Comparison of ENCODE assay signal across 27 cellular contexts in genomic region chr19:19506592-19506991, GRCh38. TPM values are rescaled to one million over a fixed set of nuclear protein-coding genes. Genes with fewer than 3 reads are reported as not detected.
A peak's percentile ranks its signal among the peaks of the same experiment; 100 is the strongest.
DNase-seq lines count a peak whose midpoint lies in the region; ATAC-seq, FAIRE-seq and TF ChIP-seq lines count a peak whose summit lies in the region.
"Had no signal": no experiment of that assay in that cellular context is flagged by ENCODE, and none has a peak within 500 bp of the region (broad histone marks: within the 10 kb centered on the region; RNA-seq: fewer than 3 reads in every experiment).

No MANE protein-coding gene starts in this region.

- no peak overlapping the region for H4K5ac ChIP-seq in IMR-90 (ENCODE audit: low read depth, low read length)

- no peak overlapping the region for H2BK5ac ChIP-seq in IMR-90 (ENCODE audit: low read depth, low read length, poor library complexity, severe bottlenecking)

- no peak for FAIRE-seq in K562 (lab: Jason Lieb, UNC)
- FAIRE-seq: endometrium, TTC549 had no signal

- H3K79me1 ChIP-seq in IMR-90 (ENCODE audit: low read depth in 1 of 2, low read length in 2 of 2): peaks cover 0 to 3% of the 10 kb centered on the region in 2 experiments; a peak in 2 of 4 replicates

- TF ChIP-seq RAD21 in IMR-90 (IDR thresholded peaks at IDR 0.05; ENCODE audit: low read length): no peak
- no peak for TF ChIP-seq RAD21 in K562 (CRISPR knock-in tag; conservative IDR thresholded peaks at IDR 0.05 in 1 of 2, IDR thresholded peaks at IDR 0.05 in 1 of 2)

- H3K18ac ChIP-seq in IMR-90 (ENCODE audit: low read depth, low read length): no peak overlapping the region

- DNase-seq in IMR-90: no peak
- no peak for DNase-seq in K562 (ENCODE audit: extremely low read depth in 1 of 4, low spot score in 3 of 4)
- DNase-seq in osteoblast (ENCODE audit: insufficient read length, low spot score, missing footprints): peak; percentile 49
- no peak for DNase-seq in DMS153 treated with DMSO at 0.1 percent for 48 hours (lab: John Stamatoyannopoulos, UW; ENCODE audit: unreplicated experiment)
- no peak for DNase-seq in NCI-H82 treated with DMSO at 0.1 percent for 48 hours (lab: John Stamatoyannopoulos, UW; ENCODE audit: unreplicated experiment)
- DNase-seq in right atrium auricular region (ENCODE audit: low spot score): no peak
- DNase-seq: activated CD4-positive, CD25-positive, alpha-beta regulatory T cell treated with anti-CD3 and anti-CD28 coated beads, Interleukin-2, amount 50 U/mL, for 72 hours; activated CD8-positive, alpha-beta T cell treated with anti-CD3 and anti-CD28 coated beads for 36 hours; central memory CD4-positive, alpha-beta T cell; dermis blood vessel endothelial cell; HCEC 1CT; hippocampal formation; KBM-7; left cardiac atrium; MM.1S; NCI-H2029; NCI-H69; stimulated activated CD4-positive, alpha-beta T cell treated with anti-CD3 and anti-CD28 coated beads, Interleukin-15, amount 100 ng/mL, for 24 hours; stimulated activated naive CD4-positive, alpha-beta T cell had no signal

- ATAC-seq in IMR-90 (ENCODE audit: low read depth) (no peak), K562 (no peak)
- ATAC-seq: activated CD8-positive, alpha-beta T cell treated with anti-CD3 and anti-CD28 coated beads for 36 hours; gastroesophageal sphincter; left cardiac atrium had no signal

- H3K27me3 ChIP-seq in IMR-90 (ENCODE audit: control insufficient read depth, insufficient read depth, low read length) (no peaks in the 10 kb centered on the region), K562 (ENCODE audit: control insufficient read depth in 2 of 2, insufficient read depth in 2 of 2, low read length in 2 of 2) (no peaks in the 10 kb centered on the region), osteoblast (ENCODE audit: insufficient read depth, low read length) (no peaks in the 10 kb centered on the region), right atrium auricular region (no peaks in the 10 kb centered on the region)
- H3K27me3 ChIP-seq: gastroesophageal sphincter, vagina had no signal

- intact Hi-C loops in IMR-90 (cut with micrococcal nuclease): no loop called here
- intact Hi-C loops in K562 (cut with micrococcal nuclease): no loop called here

- no peak overlapping the region for H2BK15ac ChIP-seq in IMR-90 (ENCODE audit: low read depth, low read length)

- TF ChIP-seq POLR2A in IMR-90 (IDR thresholded peaks at IDR 0.05; ENCODE audit: low read depth, low read length) (no peak), K562 (conservative IDR thresholded peaks at IDR 0.05) (no peak)

- POLR2A ChIA-PET in IMR-90 (lab: Charles Lee; ENCODE audit: unreplicated experiment) (no interaction called here), K562 (lab: Yijun Ruan, JAX) (interaction anchor here (0.6 kb wide), 1 partner anchor 118 kb away, joined by 3 read pairs; no protein-coding TSS in a partner anchor)

- H4K91ac ChIP-seq in IMR-90 (ENCODE audit: insufficient read depth, low read depth, low read length): no peak overlapping the region

- H3K4me2 ChIP-seq in IMR-90 (ENCODE audit: low read depth, low read length) (no peak overlapping the region), K562 (ENCODE audit: insufficient read depth, low read length) (no peak overlapping the region), osteoblast (ENCODE audit: insufficient read depth, low read length) (no peak overlapping the region)

- CTCF ChIA-PET in IMR-90 (lab: Yijun Ruan, JAX) (interaction anchor here (0.7 to 1.1 kb wide), 2 partner anchors 147 to 164 kb away, joined by 3 read pairs; no protein-coding TSS in a partner anchor), K562 (lab: Yijun Ruan, JAX; ENCODE audit: low intra/inter-chr PET ratio) (no interaction called here)

- H3K4me1 ChIP-seq in IMR-90 (ENCODE audit: control insufficient read depth, insufficient read depth, low read length) (no peaks in the 10 kb centered on the region), K562 (replicated peaks in 1 of 2; ENCODE audit: control insufficient read depth in 2 of 2, insufficient read depth in 2 of 2, low read length in 2 of 2) (peaks cover 0 to 10% of the 10 kb centered on the region in 2 experiments; a peak in 1 of 5 replicates), osteoblast (ENCODE audit: insufficient read depth, low read length) (no peaks in the 10 kb centered on the region), right atrium auricular region (no peaks in the 10 kb centered on the region)
- H3K4me1 ChIP-seq: gastroesophageal sphincter, prostate gland, vagina had no signal

- H3K9me1 ChIP-seq in IMR-90 (ENCODE audit: insufficient read depth, low read length): peaks cover 5% of the 10 kb centered on the region; the same call in 1 of the 2 replicates
- H3K9me1 ChIP-seq in K562 (ENCODE audit: control insufficient read depth, insufficient read depth, low read length): no peaks in the 10 kb centered on the region

- H3K9ac ChIP-seq in IMR-90 (ENCODE audit: low read depth, low read length): no peak overlapping the region
- no peak overlapping the region for H3K9ac ChIP-seq in K562 (ENCODE audit: insufficient read depth in 1 of 2, low read depth in 2 of 2, low read length in 2 of 2)

- H3K36me3 ChIP-seq in IMR-90 (ENCODE audit: control insufficient read depth, insufficient read depth, low read length) (peaks cover 44% of the 10 kb centered on the region), K562 (ENCODE audit: control insufficient read depth, insufficient read depth, low read length) (peaks cover 60% of the 10 kb centered on the region; the same call in 2 of the 3 replicates), osteoblast (ENCODE audit: insufficient read depth, low read length) (peaks cover 55% of the 10 kb centered on the region), right atrium auricular region (peaks cover 53% of the 10 kb centered on the region)

- no peak overlapping the region for H3K23ac ChIP-seq in IMR-90 (ENCODE audit: low read depth, low read length)

- no peak overlapping the region for H3K4ac ChIP-seq in IMR-90 (ENCODE audit: low read depth, low read length)

- H2BK20ac ChIP-seq in IMR-90 (ENCODE audit: low read depth, low read length): no peak overlapping the region

- no peak for TF ChIP-seq EP300 in K562 (IDR thresholded peaks at IDR 0.05; ENCODE audit: low read length)

- H3K56ac ChIP-seq in IMR-90 (ENCODE audit: extremely low read depth, insufficient read depth, low read length): no peak overlapping the region

- no peak overlapping the region for H4K8ac ChIP-seq in IMR-90 (ENCODE audit: low read depth in 2 of 2, low read length in 2 of 2)

- no peak overlapping the region for H2BK120ac ChIP-seq in IMR-90 (ENCODE audit: low read depth, low read length)

- BruUV-seq in IMR-90 (replicated peaks; lab: Mats Ljungman, UMichigan) (TSS peak; percentile 53), K562 (replicated peaks; lab: Mats Ljungman, UMichigan) (TSS peak; percentile 38)

- 98% methylated on average over 7 of the region's 12 CpGs; no CpG with 5 or more reads in 1 of the 2 experiments for whole genome bisulfite sequencing in IMR-90 (ENCODE audit: extremely low coverage in 2 of 2, insufficient read length in 1 of 2), 2 experiments
- 93% methylated on average over 12 of the region's 12 CpGs for WGBS in K562 (ENCODE audit: insufficient coverage, low coverage, missing lambda C conversion rate)

- TF ChIP-seq CTCF in IMR-90 (conservative IDR thresholded peaks at IDR 0.05; ENCODE audit: low read depth, low read length) (no peak), K562 (IDR thresholded peaks at IDR 0.05 in 2 of 3, conservative IDR thresholded peaks at IDR 0.05 in 1 of 3; ENCODE audit: insufficient read depth in 2 of 3, low read depth in 1 of 3, low read length in 3 of 3) (no peak), osteoblast (IDR thresholded peaks at IDR 0.05; ENCODE audit: extremely low read depth, low read depth, low read length) (no peak), right atrium auricular region (IDR thresholded peaks at IDR 0.05) (no peak)

- H3K14ac ChIP-seq in IMR-90 (replicated peaks; ENCODE audit: low read depth, low read length): no peak overlapping the region

- H2AK5ac ChIP-seq in IMR-90 (ENCODE audit: low read depth, low read length): no peak overlapping the region

- H3K9me3 ChIP-seq in IMR-90 (ENCODE audit: control insufficient read depth, insufficient read depth, low read length): no peaks in the 10 kb centered on the region
- no peaks in the 10 kb centered on the region for H3K9me3 ChIP-seq in K562 (replicated peaks; ENCODE audit: control insufficient read depth, insufficient read depth, low read depth, low read length)
- no peaks in the 10 kb centered on the region for H3K9me3 ChIP-seq in osteoblast (ENCODE audit: low read depth, low read length)
- no peaks in the 10 kb centered on the region for H3K9me3 ChIP-seq in right atrium auricular region
- H3K9me3 ChIP-seq: gastroesophageal sphincter, prostate gland, vagina had no signal

- H3K27ac ChIP-seq in IMR-90 (ENCODE audit: insufficient read depth, low read length): no peak overlapping the region
- no peak overlapping the region for H3K27ac ChIP-seq in K562 (ENCODE audit: extremely low read depth, low read depth, low read length)
- no peak overlapping the region for H3K27ac ChIP-seq in osteoblast (ENCODE audit: low read depth, low read length)
- H3K27ac ChIP-seq in right atrium auricular region: no peak overlapping the region
- H3K27ac ChIP-seq: gastroesophageal sphincter, prostate gland, vagina had no signal

- H4K20me1 ChIP-seq in IMR-90 (ENCODE audit: insufficient read depth, low read length) (no peaks in the 10 kb centered on the region; the same call in 1 of the 2 replicates), K562 (replicated peaks; ENCODE audit: control insufficient read depth, insufficient read depth, low read length) (no peaks in the 10 kb centered on the region), osteoblast (ENCODE audit: insufficient read depth, low read length) (peaks cover 8% of the 10 kb centered on the region)

- H2AFZ ChIP-seq in IMR-90 (replicated peaks; ENCODE audit: low read length, poor library complexity) (no peak overlapping the region), K562 (ENCODE audit: low read depth, low read length) (no peak overlapping the region), osteoblast (ENCODE audit: low read length) (no peak overlapping the region)

- H2AK9ac ChIP-seq in IMR-90 (replicated peaks; ENCODE audit: low read depth, low read length, poor library complexity): no peak overlapping the region

- dilution Hi-C loops in IMR-90 (cut with HindIII; ENCODE audit: low sequenced_read_pairs, unreplicated experiment): no loop called here

- H3K4me3 ChIP-seq in IMR-90 (ENCODE audit: insufficient read depth, low read depth, low read length) (no peak overlapping the region), K562 (no peak overlapping the region), osteoblast (ENCODE audit: insufficient read depth, low read length) (no peak overlapping the region), right atrium auricular region (no peak overlapping the region)
- H3K4me3 ChIP-seq: gastroesophageal sphincter, prostate gland, vagina had no signal

- in situ Hi-C loops in IMR-90 (cut with MboI; ENCODE audit: low sequenced_read_pairs): no loop called here
- in situ Hi-C loops in K562 (cut with MboI): no loop called here

- no peaks in the 10 kb centered on the region for H3K79me2 ChIP-seq in K562 (ENCODE audit: control insufficient read depth, insufficient read depth, low read length)
- H3K79me2 ChIP-seq in osteoblast (ENCODE audit: insufficient read depth, low read length): no peaks in the 10 kb centered on the region

RNA-seq across cellular contexts. Expression of gene TSSK6, which starts 8.8 kb away (rescaled TPM):
- total RNA-seq in IMR-90 (2012; rRNA removed) (0.56 and 1.3 TPM in 2 replicates), K562 (2014; rRNA removed) (2.0 and 2.1 TPM in 2 replicates), K562 (2014; rRNA removed; fragmentation: Illumina TruSeq; extraction: Trizol) (0.22 TPM in 1 of 2 replicates, not detected in the other), K562 (2015; rRNA removed; fragmentation: Illumina TruSeq; extraction: Trizol) (0.76 and 0.90 TPM in 2 replicates), K562 (2021) (2.4 and 2.6 TPM in 2 replicates), osteoblast (2.7 and 4.3 TPM in 2 replicates), right atrium auricular region (1 to 10 TPM; 1.2 to 1.3 TPM)
- polyA plus RNA-seq in IMR-90 (2012; rRNA removed) (2.0 and 2.2 TPM in 2 replicates), K562 (2011; rRNA removed) (0.93 and 1.8 TPM in 2 replicates), K562 (2014; fragmentation: Illumina TruSeq; extraction: Trizol) (0.21 and 0.39 TPM in 2 replicates), K562 (2014; fragmentation: Nextera tagmentation; extraction: Ambion mirVana) (not detected), K562 (2014; rRNA removed) (2.4 and 3.9 TPM in 2 replicates)
- 1.7 and 2.5 TPM in 2 replicates for polyA plus RNA-seq in IMR-90 (2012; cell fraction: cytosol; rRNA removed)
- polyA plus RNA-seq in IMR-90 (2012; cell fraction: nucleus; rRNA removed; ENCODE audit: low replicate concordance): 0.96 and 4.6 TPM in 2 replicates
- 1.3 and 7.5 TPM in 2 replicates for total RNA-seq in K562 (2011; cell fraction: chromatin; rRNA removed; ENCODE audit: low replicate concordance)
- 14.5 and 15.7 TPM in 2 replicates for total RNA-seq in K562 (2011; cell fraction: nucleolus; rRNA removed)
- total RNA-seq in K562 (2011; cell fraction: nucleoplasm; rRNA removed): 4.5 TPM in 2 replicates
- 2.5 and 7.7 TPM in 2 replicates for polyA plus RNA-seq in K562 (2011; cell fraction: cytosol; rRNA removed)
- polyA plus RNA-seq in K562 (2011; cell fraction: nucleus; rRNA removed): 3.6 and 7.5 TPM in 2 replicates
- polyA plus RNA-seq in K562 (2012): 1.3 and 2.7 TPM in 2 replicates
- polyA minus RNA-seq in K562 (2011; rRNA and poly(A)+ RNA removed): 0.54 and 0.67 TPM in 2 replicates
- polyA minus RNA-seq in K562 (2011; cell fraction: cytosol; rRNA and poly(A)+ RNA removed): 1.4 TPM in 1 of 2 replicates, not detected in the other
- 7.4 and 9.3 TPM in 2 replicates for polyA minus RNA-seq in K562 (2011; cell fraction: nucleus; rRNA and poly(A)+ RNA removed)

RNA-seq across cellular contexts. Expression of gene NDUFA13, which starts 9.4 kb away (rescaled TPM):
- total RNA-seq in IMR-90 (2012; rRNA removed) (30.6 and 33.6 TPM in 2 replicates), K562 (2014; rRNA removed) (386 and 429 TPM in 2 replicates), K562 (2014; rRNA removed; fragmentation: Illumina TruSeq; extraction: Trizol) (74.8 and 146 TPM in 2 replicates), K562 (2015; rRNA removed; fragmentation: Illumina TruSeq; extraction: Trizol) (397 and 447 TPM in 2 replicates), K562 (2021) (522 and 559 TPM in 2 replicates), osteoblast (160 and 202 TPM in 2 replicates), right atrium auricular region (100 to 1,000 TPM in 1 of 2 donors, 10 to 100 TPM in 1; 59.3 to 198 TPM)
- polyA plus RNA-seq in IMR-90 (2012; rRNA removed) (667 and 912 TPM in 2 replicates), K562 (2011; rRNA removed) (340 and 343 TPM in 2 replicates), K562 (2014; fragmentation: Illumina TruSeq; extraction: Trizol) (298 and 395 TPM in 2 replicates), K562 (2014; fragmentation: Nextera tagmentation; extraction: Ambion mirVana) (100 to 1,000 TPM; 263 to 440 TPM), K562 (2014; rRNA removed) (596 and 801 TPM in 2 replicates)
- polyA plus RNA-seq in IMR-90 (2012; cell fraction: cytosol; rRNA removed): 91.5 and 373 TPM in 2 replicates
- polyA plus RNA-seq in IMR-90 (2012; cell fraction: nucleus; rRNA removed; ENCODE audit: low replicate concordance): 118 and 386 TPM in 2 replicates
- 115 and 283 TPM in 2 replicates for total RNA-seq in K562 (2011; cell fraction: chromatin; rRNA removed; ENCODE audit: low replicate concordance)
- 289 and 359 TPM in 2 replicates for total RNA-seq in K562 (2011; cell fraction: nucleolus; rRNA removed)
- 176 and 255 TPM in 2 replicates for total RNA-seq in K562 (2011; cell fraction: nucleoplasm; rRNA removed)
- polyA plus RNA-seq in K562 (2011; cell fraction: cytosol; rRNA removed): 881 and 1,009 TPM in 2 replicates
- polyA plus RNA-seq in K562 (2011; cell fraction: nucleus; rRNA removed): 249 and 320 TPM in 2 replicates
- 401 and 675 TPM in 2 replicates for polyA plus RNA-seq in K562 (2012)
- 72.8 and 113 TPM in 2 replicates for polyA minus RNA-seq in K562 (2011; rRNA and poly(A)+ RNA removed)
- polyA minus RNA-seq in K562 (2011; cell fraction: cytosol; rRNA and poly(A)+ RNA removed): 98.7 and 142 TPM in 2 replicates
- 52.4 and 62.5 TPM in 2 replicates for polyA minus RNA-seq in K562 (2011; cell fraction: nucleus; rRNA and poly(A)+ RNA removed)

RNA-seq across cellular contexts. Expression of gene YJEFN3, which starts 22.1 kb away (rescaled TPM):
- 0.56 and 0.72 TPM in 2 replicates for total RNA-seq in IMR-90 (2012; rRNA removed)
- 4.0 and 4.8 TPM in 2 replicates for polyA plus RNA-seq in IMR-90 (2012; rRNA removed)
- polyA plus RNA-seq in IMR-90 (2012; cell fraction: cytosol; rRNA removed): 2.3 and 3.9 TPM in 2 replicates
- polyA plus RNA-seq in IMR-90 (2012; cell fraction: nucleus; rRNA removed; ENCODE audit: low replicate concordance): 30.3 and 57.8 TPM in 2 replicates
- total RNA-seq in K562 (2011; cell fraction: chromatin; rRNA removed; ENCODE audit: low replicate concordance): 31.5 and 32.8 TPM in 2 replicates
- 14.5 and 16.2 TPM in 2 replicates for total RNA-seq in K562 (2011; cell fraction: nucleolus; rRNA removed)
- total RNA-seq in K562 (2011; cell fraction: nucleoplasm; rRNA removed): 22.3 and 39.8 TPM in 2 replicates
- 1.3 and 1.5 TPM in 2 replicates for total RNA-seq in K562 (2014; rRNA removed)
- total RNA-seq in K562 (2014; rRNA removed; fragmentation: Illumina TruSeq; extraction: Trizol): 0.86 and 0.98 TPM in 2 replicates
- total RNA-seq in K562 (2015; rRNA removed; fragmentation: Illumina TruSeq; extraction: Trizol): 1.1 TPM in 2 replicates
- 3.6 and 4.8 TPM in 2 replicates for total RNA-seq in K562 (2021)
- 1.0 and 1.6 TPM in 2 replicates for polyA plus RNA-seq in K562 (2011; rRNA removed)
- polyA plus RNA-seq in K562 (2011; cell fraction: cytosol; rRNA removed): 0.86 and 2.6 TPM in 2 replicates
- 12.5 and 30.5 TPM in 2 replicates for polyA plus RNA-seq in K562 (2011; cell fraction: nucleus; rRNA removed)
- 4.6 and 18.0 TPM in 2 replicates for polyA plus RNA-seq in K562 (2012)
- 2.9 and 3.8 TPM in 2 replicates for polyA plus RNA-seq in K562 (2014; fragmentation: Illumina TruSeq; extraction: Trizol)
- polyA plus RNA-seq in K562 (2014; fragmentation: Nextera tagmentation; extraction: Ambion mirVana): under 1 TPM in 1 of 2 experiments, not detected in 1; 0.04 TPM
- polyA plus RNA-seq in K562 (2014; rRNA removed): 4.8 and 5.8 TPM in 2 replicates
- polyA minus RNA-seq in K562 (2011; rRNA and poly(A)+ RNA removed): 0.81 and 1.1 TPM in 2 replicates
- polyA minus RNA-seq in K562 (2011; cell fraction: cytosol; rRNA and poly(A)+ RNA removed): 0.46 and 1.0 TPM in 2 replicates
- polyA minus RNA-seq in K562 (2011; cell fraction: nucleus; rRNA and poly(A)+ RNA removed): 2.4 and 2.7 TPM in 2 replicates
- total RNA-seq in osteoblast: under 0.01 and 0.29 TPM in 2 replicates
- 1 to 10 TPM in 1 of 2 donors, under 1 TPM in 1; 0.85 to 1.5 TPM for total RNA-seq in right atrium auricular region
- polyA plus RNA-seq: CD14-positive monocyte had no signal

RNA-seq across cellular contexts. Expression of gene CILP2, which starts 31.5 kb away (rescaled TPM):
- total RNA-seq in IMR-90 (2012; rRNA removed) (0.18 and 0.28 TPM in 2 replicates), K562 (2014; rRNA removed) (0.23 and 0.33 TPM in 2 replicates), K562 (2014; rRNA removed; fragmentation: Illumina TruSeq; extraction: Trizol) (0.04 TPM in 1 of 2 replicates, not detected in the other), K562 (2015; rRNA removed; fragmentation: Illumina TruSeq; extraction: Trizol) (0.08 and 0.11 TPM in 2 replicates), K562 (2021) (0.29 and 0.35 TPM in 2 replicates), osteoblast (0.72 and 0.88 TPM in 2 replicates), right atrium auricular region (under 1 TPM; 0.19 to 0.24 TPM)
- polyA plus RNA-seq in IMR-90 (2012; rRNA removed) (0.87 and 0.96 TPM in 2 replicates), K562 (2011; rRNA removed) (0.04 and 0.07 TPM in 2 replicates), K562 (2014; fragmentation: Illumina TruSeq; extraction: Trizol) (0.04 TPM in 2 replicates), K562 (2014; fragmentation: Nextera tagmentation; extraction: Ambion mirVana) (not detected), K562 (2014; rRNA removed) (0.05 and 0.31 TPM in 2 replicates)
- polyA plus RNA-seq in IMR-90 (2012; cell fraction: cytosol; rRNA removed): 0.65 and 1.2 TPM in 2 replicates
- polyA plus RNA-seq in IMR-90 (2012; cell fraction: nucleus; rRNA removed; ENCODE audit: low replicate concordance): 0.96 and 2.9 TPM in 2 replicates
- total RNA-seq in K562 (2011; cell fraction: chromatin; rRNA removed; ENCODE audit: low replicate concordance): 0.09 and 0.56 TPM in 2 replicates
- total RNA-seq in K562 (2011; cell fraction: nucleolus; rRNA removed): 0.53 and 0.67 TPM in 2 replicates
- total RNA-seq in K562 (2011; cell fraction: nucleoplasm; rRNA removed): 0.29 and 0.46 TPM in 2 replicates
- polyA plus RNA-seq in K562 (2011; cell fraction: cytosol; rRNA removed): 0.01 and 0.67 TPM in 2 replicates
- polyA plus RNA-seq in K562 (2011; cell fraction: nucleus; rRNA removed): 0.22 and 0.77 TPM in 2 replicates
- 0.05 and 0.29 TPM in 2 replicates for polyA plus RNA-seq in K562 (2012)
- 0.14 TPM in 1 of 2 replicates, not detected in the other for polyA minus RNA-seq in K562 (2011; rRNA and poly(A)+ RNA removed)
- polyA minus RNA-seq in K562 (2011; cell fraction: cytosol; rRNA and poly(A)+ RNA removed): not detected in 2 replicates
- polyA minus RNA-seq in K562 (2011; cell fraction: nucleus; rRNA and poly(A)+ RNA removed): 0.22 and 0.27 TPM in 2 replicates
- total RNA-seq: HT-29, SK-MEL-5 had no signal
- polyA plus RNA-seq: CD14-positive monocyte had no signal
